In the genomic region with DNA sequence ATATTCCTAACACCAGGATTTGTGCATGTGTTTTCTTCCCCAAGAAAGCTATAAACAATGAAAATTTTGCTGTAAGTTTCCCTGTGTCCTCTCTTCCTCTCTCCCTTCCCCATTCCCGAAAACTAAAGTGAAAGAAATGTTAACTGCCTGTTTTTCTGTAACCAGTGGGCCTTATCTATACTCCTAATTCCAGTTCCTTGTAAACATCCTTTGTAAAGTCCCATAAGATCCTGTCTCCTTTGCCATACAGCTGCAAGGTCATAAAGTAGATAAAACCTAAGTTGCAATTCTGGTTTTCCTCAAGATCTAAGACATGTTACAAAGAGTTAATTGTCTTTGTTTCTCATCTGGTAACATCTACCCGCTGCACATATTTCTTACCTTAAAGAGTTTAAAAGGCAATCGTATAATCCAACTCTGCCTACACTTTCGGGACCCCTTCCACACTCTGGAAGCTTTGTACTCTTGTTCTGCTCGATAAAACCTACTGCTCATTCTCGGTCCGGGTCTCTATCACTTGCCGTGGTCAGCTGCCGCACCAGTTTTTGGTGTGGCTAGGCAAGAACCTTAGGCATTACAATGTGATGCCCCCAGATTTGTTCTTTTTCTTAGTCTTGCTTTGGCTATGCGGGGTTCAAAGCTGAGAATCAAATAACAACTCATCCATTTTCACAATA, we compare ENCODE assay signal across 30 cellular contexts. TPM values are rescaled to one million over a fixed set of nuclear protein-coding genes. Genes with fewer than 3 reads are reported as not detected.
DNase-seq lines count a peak whose midpoint lies in the region; ATAC-seq, FAIRE-seq and TF ChIP-seq lines count a peak whose summit lies in the region.
"Had no signal": no experiment of that assay in that cellular context is flagged by ENCODE, and none has a peak within 500 bp of the region (broad histone marks: within the 10 kb centered on the region; RNA-seq: fewer than 3 reads in every experiment).

No MANE protein-coding gene starts in this region.

- CTCF ChIA-PET in activated naive CD4-positive, alpha-beta T cell treated with anti-CD3 and anti-CD28 coated beads for 36 hours (lab: Charles Lee): no interaction called here

- H3K4me3 Mint-ChIP-seq in endothelial cell (ENCODE audit: unreplicated experiment): no peak overlapping the region
- H3K4me3 Mint-ChIP-seq in activated naive CD4-positive, alpha-beta T cell treated with anti-CD3 and anti-CD28 coated beads for 36 hours: no peak overlapping the region
- H3K4me3 Mint-ChIP-seq: activated naive CD8-positive, alpha-beta T cell; activated T-helper 17 cell treated with anti-CD3 and anti-CD28 coated beads, Interleukin-2, amount 50 U/mL, for 72 hours; natural killer cell; T-helper 2 cell treated with Interferon-gamma antibody and Interleukin-4, amounts not matched to agents 5 μg/mL and 100 μg/mL, for 36 hours; type B pancreatic cell had no signal

- 84% methylated on average over 10 of the region's 10 CpGs for WGBS in pancreas, 2 donors

- peaks cover 15% of the 10 kb centered on the region for H3K4me1 Mint-ChIP-seq in endothelial cell (ENCODE audit: unreplicated experiment)
- H3K4me1 Mint-ChIP-seq in activated naive CD4-positive, alpha-beta T cell treated with anti-CD3 and anti-CD28 coated beads for 36 hours (ENCODE audit: low read depth): no peaks in the 10 kb centered on the region
- H3K4me1 Mint-ChIP-seq: activated T-helper 17 cell treated with anti-CD3 and anti-CD28 coated beads, Interleukin-2, amount 50 U/mL, for 72 hours; CD4-positive, alpha-beta memory T cell; natural killer cell had no signal

- H2AFZ ChIP-seq in ACC112 (ENCODE audit: low read length, unreplicated experiment): peak overlapping the region; percentile 1

- no peak for ATAC-seq in pancreas
- ATAC-seq: activated T-helper 17 cell treated with anti-CD3 and anti-CD28 coated beads, Interleukin-2, amount 50 U/mL, for 72 hours; left cardiac atrium; natural killer cell had no signal

- no peak overlapping the region for H3K9ac ChIP-seq in mucosa of rectum (ENCODE audit: low read depth in 1 of 2, low read length in 2 of 2)

- no peak for FAIRE-seq in pancreas (lab: Jason Lieb, UNC)

- H3K79me2 ChIP-seq in ACC112 (ENCODE audit: control insufficient read depth, insufficient read depth, low read length, unreplicated experiment): no peaks in the 10 kb centered on the region

- H3K9me3 Mint-ChIP-seq in endothelial cell (ENCODE audit: unreplicated experiment): no peaks in the 10 kb centered on the region
- H3K9me3 Mint-ChIP-seq in activated naive CD4-positive, alpha-beta T cell treated with anti-CD3 and anti-CD28 coated beads for 36 hours: no peaks in the 10 kb centered on the region
- H3K9me3 Mint-ChIP-seq: activated T-helper 17 cell treated with anti-CD3 and anti-CD28 coated beads, Interleukin-2, amount 50 U/mL, for 72 hours; T-helper 2 cell treated with Interferon-gamma antibody and Interleukin-4, amounts not matched to agents 5 μg/mL and 100 μg/mL, for 36 hours had no signal

- TF ChIP-seq CTCF in endothelial cell (IDR thresholded peaks at IDR 0.05; ENCODE audit: unreplicated experiment) (no peak), pancreas (IDR thresholded peaks at IDR 0.05) (no peak)

- H3K27me3 ChIP-seq in ACC112 (ENCODE audit: insufficient read depth, low read length) (no peaks in the 10 kb centered on the region), mucosa of rectum (ENCODE audit: control insufficient read depth in 2 of 2, insufficient read depth in 2 of 2, low read length in 2 of 2) (no peaks in the 10 kb centered on the region), pancreas (no peaks in the 10 kb centered on the region)
- H3K27me3 ChIP-seq: ascending aorta, sigmoid colon had no signal

- no peaks in the 10 kb centered on the region for H3K9me3 ChIP-seq in mucosa of rectum (ENCODE audit: control insufficient read depth in 2 of 2, low read length in 2 of 2)
- no peaks in the 10 kb centered on the region for H3K9me3 ChIP-seq in pancreas
- H3K9me3 ChIP-seq: ascending aorta, HAP-1, sigmoid colon had no signal

- H3K27ac ChIP-seq in ACC112 (ENCODE audit: low read depth, low read length): no peak overlapping the region
- peak overlapping the region; percentile 5 to 29 for H3K27ac ChIP-seq in mucosa of rectum (ENCODE audit: low read depth in 2 of 2, low read length in 2 of 2)
- no peak overlapping the region for H3K27ac ChIP-seq in pancreas
- H3K27ac ChIP-seq: ascending aorta, RWPE1, sigmoid colon had no signal

- no peak overlapping the region for H3K4me3 ChIP-seq in ACC112 (ENCODE audit: low read depth, low read length)
- peak overlapping the region; percentile 41 to 46 for H3K4me3 ChIP-seq in mucosa of rectum (ENCODE audit: low read length in 2 of 2)
- H3K4me3 ChIP-seq in pancreas: no peak overlapping the region
- H3K4me3 ChIP-seq: ascending aorta, HAP-1, sigmoid colon had no signal

- intact Hi-C loops in activated naive CD4-positive, alpha-beta T cell treated with anti-CD3 and anti-CD28 coated beads for 36 hours (cut with micrococcal nuclease): no loop called here
- intact Hi-C loops in pancreas (cut with DNase I): no loop called here

- H3K27ac Mint-ChIP-seq in endothelial cell (ENCODE audit: unreplicated experiment): peak overlapping the region; percentile 89
- no peak overlapping the region for H3K27ac Mint-ChIP-seq in activated naive CD4-positive, alpha-beta T cell treated with anti-CD3 and anti-CD28 coated beads for 36 hours
- H3K27ac Mint-ChIP-seq: activated naive CD8-positive, alpha-beta T cell; activated T-helper 17 cell treated with anti-CD3 and anti-CD28 coated beads, Interleukin-2, amount 50 U/mL, for 72 hours; CD4-positive, alpha-beta memory T cell; natural killer cell; T-helper 2 cell treated with Interferon-gamma antibody and Interleukin-4, amounts not matched to agents 5 μg/mL and 100 μg/mL, for 36 hours; type B pancreatic cell had no signal

- no peaks in the 10 kb centered on the region for H3K36me3 ChIP-seq in ACC112 (ENCODE audit: insufficient read depth, low read length)
- no peaks in the 10 kb centered on the region for H3K36me3 ChIP-seq in mucosa of rectum (ENCODE audit: control insufficient read depth in 2 of 2, insufficient read depth in 2 of 2, low read length in 2 of 2)
- H3K36me3 ChIP-seq in pancreas: no peaks in the 10 kb centered on the region
- H3K36me3 ChIP-seq: ascending aorta, HAP-1, sigmoid colon had no signal

- DNase-seq in OCI-M1 (lab: John Stamatoyannopoulos, UW) (peak; percentile 27), endothelial cell (ENCODE audit: low spot score) (no peak), SHP77 (lab: John Stamatoyannopoulos, UW) (no peak), pancreas (no peak)
- DNase-seq in stimulated activated naive CD4-positive, alpha-beta T cell (lab: John Stamatoyannopoulos, UW): no peak
- no peak for DNase-seq in activated naive CD4-positive, alpha-beta T cell treated with anti-CD3 and anti-CD28 coated beads for 36 hours
- DNase-seq: 8988T; activated CD4-positive, alpha-beta T cell treated with anti-CD3 and anti-CD28 coated beads, Interleukin-2, amount 50 U/mL, for 4 hours; activated CD4-positive, CD25-positive, alpha-beta regulatory T cell; CD4-positive, alpha-beta memory T cell; DMS153; GF-D8; left cardiac atrium; natural killer cell; NCI-H1105 treated with DMSO at 0.1 percent for 48 hours; NCI-H2029; NCI-H226; sigmoid colon; stimulated activated CD8-positive, alpha-beta memory T cell treated with anti-CD3 and anti-CD28 coated beads, Interleukin-4, amount 100 ng/mL, for 48 hours had no signal

- H3K36me3 Mint-ChIP-seq in endothelial cell (ENCODE audit: low read depth, unreplicated experiment): no peaks in the 10 kb centered on the region
- no peaks in the 10 kb centered on the region for H3K36me3 Mint-ChIP-seq in activated naive CD4-positive, alpha-beta T cell treated with anti-CD3 and anti-CD28 coated beads for 36 hours (ENCODE audit: low read depth)
- H3K36me3 Mint-ChIP-seq: activated naive CD8-positive, alpha-beta T cell; CD4-positive, alpha-beta memory T cell; natural killer cell; type B pancreatic cell had no signal

- H3K4me1 ChIP-seq in ACC112 (ENCODE audit: control insufficient read depth, insufficient read depth, low read length, unreplicated experiment): peaks cover 10% of the 10 kb centered on the region
- no peaks in the 10 kb centered on the region for H3K4me1 ChIP-seq in mucosa of rectum (ENCODE audit: control insufficient read depth in 2 of 2, insufficient read depth in 2 of 2, low read length in 2 of 2)
- no peaks in the 10 kb centered on the region for H3K4me1 ChIP-seq in pancreas
- H3K4me1 ChIP-seq: ascending aorta, HAP-1, sigmoid colon had no signal

- peaks cover 2% of the 10 kb centered on the region for H3K27me3 Mint-ChIP-seq in endothelial cell (ENCODE audit: unreplicated experiment)
- no peaks in the 10 kb centered on the region for H3K27me3 Mint-ChIP-seq in activated naive CD4-positive, alpha-beta T cell treated with anti-CD3 and anti-CD28 coated beads for 36 hours (ENCODE audit: low read depth)
- H3K27me3 Mint-ChIP-seq: activated T-helper 17 cell treated with anti-CD3 and anti-CD28 coated beads, Interleukin-2, amount 50 U/mL, for 72 hours; CD4-positive, alpha-beta memory T cell; type B pancreatic cell had no signal

RNA-seq across cellular contexts. Expression of gene UGT2B7, which starts 20.5 kb away (rescaled TPM):
- total RNA-seq in endothelial cell (ENCODE audit: unreplicated experiment): not detected
- not detected for total RNA-seq in activated naive CD4-positive, alpha-beta T cell treated with anti-CD3 and anti-CD28 coated beads for 36 hours
- 1 to 10 TPM; 1.8 to 8.8 (median 7.4) TPM for total RNA-seq in pancreas
- 1 to 10 TPM; 2.7 to 3.1 TPM for polyA plus RNA-seq in pancreas
- total RNA-seq: activated T-helper 17 cell treated with anti-CD3 and anti-CD28 coated beads, Interleukin-2, amount 50 U/mL, for 72 hours; ascending aorta; cardiac septum; CD4-positive, alpha-beta memory T cell; left cardiac atrium; MCF 10A; natural killer cell; sigmoid colon had no signal
- polyA plus RNA-seq: CD4-positive, alpha-beta memory T cell had no signal

Comparison
In these comparisons a context has a peak if more than half of its experiments do, and no peak if none do; other contexts are left out.
1. H3K27ac ChIP-seq: peak in mucosa of rectum (2 of 2); none in ACC112 (single experiment) and pancreas (0 of 4).
2. H3K4me3 ChIP-seq: peak in mucosa of rectum (2 of 2); none in ACC112 (single experiment) and pancreas (0 of 4).